ENCODE assay signal across 1 cellular context in genomic region chr9:132672413-132672690, GRCh38.
TF ChIP-seq lines count a peak whose summit lies in the region.

No MANE protein-coding gene starts in this region.

TF ChIP-seq in endothelial cell of umbilical vein, 7 proteins besides CTCF, POLR2A, EP300 and RAD21:
- no peak for TF ChIP-seq JUN (IDR thresholded peaks at IDR 0.05; ENCODE audit: borderline replicate concordance, insufficient read depth, insufficient read length, low read depth)
- peak; percentile 26 for TF ChIP-seq POLR2AphosphoS5 (IDR thresholded peaks at IDR 0.05; ENCODE audit: insufficient read depth, low read depth, low read length)
